Comparison of ENCODE assay signal across 1 cellular context in the genomic region with DNA sequence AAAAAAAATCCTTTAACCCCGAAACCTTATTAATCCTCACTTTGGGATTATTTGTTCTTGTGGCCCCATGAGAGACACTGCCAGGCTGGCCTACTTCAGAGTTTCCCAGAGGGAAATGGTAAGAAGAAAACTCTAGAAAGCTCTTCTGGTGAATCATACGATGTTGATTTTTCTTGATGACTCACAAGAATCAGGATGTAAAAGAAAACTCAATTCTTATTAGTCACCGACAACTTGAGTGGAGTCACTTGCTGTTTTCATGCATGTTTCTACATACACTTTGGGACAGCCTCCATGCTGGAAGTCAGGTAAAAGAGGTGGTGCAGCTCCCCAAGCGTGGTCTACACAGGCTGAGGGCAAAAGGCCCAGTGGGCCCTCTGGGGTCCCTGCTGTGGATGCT.
TF ChIP-seq lines count a peak whose summit lies in the region.

No MANE protein-coding gene starts in this region.

TF ChIP-seq in SK-N-SH, 30 proteins besides CTCF, POLR2A, EP300 and RAD21 (continued from another document):
- TF ChIP-seq YY1 (IDR thresholded peaks at IDR 0.05; ENCODE audit: low read depth): no peak
- TF ChIP-seq, protein P1, sequence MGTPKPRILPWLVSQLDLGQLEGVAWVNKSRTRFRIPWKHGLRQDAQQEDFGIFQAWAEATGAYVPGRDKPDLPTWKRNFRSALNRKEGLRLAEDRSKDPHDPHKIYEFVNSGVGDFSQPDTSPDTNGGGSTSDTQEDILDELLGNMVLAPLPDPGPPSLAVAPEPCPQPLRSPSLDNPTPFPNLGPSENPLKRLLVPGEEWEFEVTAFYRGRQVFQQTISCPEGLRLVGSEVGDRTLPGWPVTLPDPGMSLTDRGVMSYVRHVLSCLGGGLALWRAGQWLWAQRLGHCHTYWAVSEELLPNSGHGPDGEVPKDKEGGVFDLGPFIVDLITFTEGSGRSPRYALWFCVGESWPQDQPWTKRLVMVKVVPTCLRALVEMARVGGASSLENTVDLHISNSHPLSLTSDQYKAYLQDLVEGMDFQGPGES (IDR thresholded peaks at IDR 0.05; ENCODE audit: low read depth, low read length): no peak
- TF ChIP-seq MEF2A (IDR thresholded peaks at IDR 0.05; ENCODE audit: borderline replicate concordance, low read depth): no peak
- TF ChIP-seq TAF1 (IDR thresholded peaks at IDR 0.05; ENCODE audit: borderline replicate concordance, low read depth, low read length): no peak
- TF ChIP-seq TCF12 (IDR thresholded peaks at IDR 0.05): peak; percentile 68; the same call in 1 of the 2 replicates
